Comparison of ENCODE assay signal across 8 cellular contexts in genomic region chr2:98730851-98731708, GRCh38. TPM values are rescaled to one million over a fixed set of nuclear protein-coding genes. Genes with fewer than 3 reads are reported as not detected.
DNase-seq lines count a peak whose midpoint lies in the region; ATAC-seq and TF ChIP-seq lines count a peak whose summit lies in the region.

Gene MGAT4A (minus strand): TSS chr2:98731132. CDS start chr2:98726332, 4,800 bp downstream.

- CTCF ChIA-PET in AG04449 (lab: Yijun Ruan, JAX), result interaction anchor here (1.3 kb wide), 1 partner anchor 335 kb away, joined by 4 read pairs; no protein-coding TSS in a partner anchor

- H3K4me1 ChIP-seq in NT2/D1 (ENCODE audit: insufficient read depth, insufficient read length) (no peaks in the 10 kb centered on the region), esophagus squamous epithelium (peaks cover 0 to 58% (median 9%) of the 10 kb centered on the region in 3 donors)

- H3K27ac ChIP-seq in esophagus squamous epithelium, result peak within 1 kb of the TSS; percentile 83 to 94 (median 90)

- H3K27me3 ChIP-seq in NT2/D1 (ENCODE audit: insufficient read depth, insufficient read length) (peaks cover 60% of the 10 kb centered on the region), esophagus squamous epithelium (no peaks in the 10 kb centered on the region)

- peaks cover 71% of the 10 kb centered on the region for H3K4me1 Mint-ChIP-seq in activated T-cell treated with anti-CD3 and anti-CD28 coated beads, Interleukin-2, amount 50 U/mL, for 24 hours (ENCODE audit: low read depth)
- peaks cover 22 to 62% (median 58%) of the 10 kb centered on the region in 4 donors for H3K4me1 Mint-ChIP-seq in naive thymus-derived CD8-positive, alpha-beta T cell
- peaks cover 19 to 38% of the 10 kb centered on the region in 2 donors for H3K4me1 Mint-ChIP-seq in stimulated activated naive B cell treated with anti-CD40 and anti-IgM and Interleukin-4, amounts not matched to agents 10 μg/mL and 1 μg/mL and 100 μg/mL, for 72 hours

- no peak for DNase-seq in AG04449 (ENCODE audit: low read depth, low spot score)
- DNase-seq in NT2/D1 (ENCODE audit: low read depth, low spot score), result no peak
- DNase-seq in activated T-cell treated with anti-CD3 and anti-CD28 coated beads, Interleukin-2, amount 50 U/mL, for 24 hours, result peak; percentile 88
- DNase-seq in esophagus squamous epithelium (lab: John Stamatoyannopoulos, UW), result no peak
- DNase-seq in naive thymus-derived CD8-positive, alpha-beta T cell, result peak; percentile 72 to 88 (median 82)
- DNase-seq in stimulated activated naive B cell treated with anti-CD40 and anti-IgM and Interleukin-4, amounts not matched to agents 10 μg/mL and 1 μg/mL and 100 μg/mL, for 72 hours, result peak; percentile 58

- ATAC-seq in GM18511 (IDR thresholded peaks at IDR 0.05; ENCODE audit: unreplicated experiment) (peak; percentile 81), HG03025 (IDR thresholded peaks at IDR 0.05; ENCODE audit: low FRiP score, unreplicated experiment) (peak; percentile 80)
- ATAC-seq in naive thymus-derived CD8-positive, alpha-beta T cell, result peak; percentile 76 to 77
- peak; percentile 85 to 93 for ATAC-seq in stimulated activated naive B cell treated with anti-CD40 and anti-IgM and Interleukin-4, amounts not matched to agents 10 μg/mL and 1 μg/mL and 100 μg/mL, for 72 hours (replicated peaks)

- H3K36me3 ChIP-seq in NT2/D1 (ENCODE audit: insufficient read depth, insufficient read length, low read length) (no peaks in the 10 kb centered on the region), esophagus squamous epithelium (no peaks in the 10 kb centered on the region)

- no peaks in the 10 kb centered on the region for H3K9me3 Mint-ChIP-seq in activated T-cell treated with anti-CD3 and anti-CD28 coated beads, Interleukin-2, amount 50 U/mL, for 24 hours
- no peaks in the 10 kb centered on the region for H3K9me3 Mint-ChIP-seq in naive thymus-derived CD8-positive, alpha-beta T cell
- H3K9me3 Mint-ChIP-seq in stimulated activated naive B cell treated with anti-CD40 and anti-IgM and Interleukin-4, amounts not matched to agents 10 μg/mL and 1 μg/mL and 100 μg/mL, for 72 hours, result peaks cover 0 to 4% of the 10 kb centered on the region in 2 donors

- H3K9ac ChIP-seq in NT2/D1 (ENCODE audit: insufficient read length, low read depth), result peak within 1 kb of the TSS; percentile 45

- POLR2A ChIA-PET in AG04449 (lab: Yijun Ruan, JAX), result no interaction called here
- POLR2A ChIA-PET in naive thymus-derived CD8-positive, alpha-beta T cell (lab: Charles Lee), result interaction anchor here (0.5 to 21.6 kb wide), 32 partner anchors 9 to 424 kb away, joined by 3 to 360 read pairs (median 6); partner anchors contain the start of genes COA5, LIPT1, TSGA10 and UNC50

- H3K4me3 ChIP-seq in AG04449 (ENCODE audit: low read depth, low read length) (peak within 1 kb of the TSS; percentile 54), NT2/D1 (ENCODE audit: insufficient read length, low read depth) (peak within 1 kb of the TSS; percentile 51), esophagus squamous epithelium (peak within 1 kb of the TSS; percentile 68 to 93 (median 88))

- peak within 1 kb of the TSS; percentile 89 for H3K4me3 Mint-ChIP-seq in activated T-cell treated with anti-CD3 and anti-CD28 coated beads, Interleukin-2, amount 50 U/mL, for 24 hours
- peak within 1 kb of the TSS; percentile 73 to 98 (median 92) for H3K4me3 Mint-ChIP-seq in naive thymus-derived CD8-positive, alpha-beta T cell
- peak within 1 kb of the TSS; percentile 71 to 81 for H3K4me3 Mint-ChIP-seq in stimulated activated naive B cell treated with anti-CD40 and anti-IgM and Interleukin-4, amounts not matched to agents 10 μg/mL and 1 μg/mL and 100 μg/mL, for 72 hours

- intact Hi-C loops in esophagus squamous epithelium (cut with DNase I), result no loop called here

- WGBS in esophagus squamous epithelium, 2 donors, result 0% methylated on average over 9 of the region's 133 CpGs; no CpG with 5 or more reads in 1 of the 2 donors

- H3K27ac Mint-ChIP-seq in activated T-cell treated with anti-CD3 and anti-CD28 coated beads, Interleukin-2, amount 50 U/mL, for 24 hours, result peak within 1 kb of the TSS; percentile 95
- peak within 1 kb of the TSS; percentile 94 to 99 (median 97) for H3K27ac Mint-ChIP-seq in naive thymus-derived CD8-positive, alpha-beta T cell
- H3K27ac Mint-ChIP-seq in stimulated activated naive B cell treated with anti-CD40 and anti-IgM and Interleukin-4, amounts not matched to agents 10 μg/mL and 1 μg/mL and 100 μg/mL, for 72 hours, result peak within 1 kb of the TSS; percentile 42

- TF ChIP-seq POLR2A in esophagus squamous epithelium (IDR thresholded peaks at IDR 0.05), result peak in 2 of 4 donors; percentile 85 to 89

- H3K9me3 ChIP-seq in NT2/D1 (ENCODE audit: insufficient read depth, low read length) (no peaks in the 10 kb centered on the region), esophagus squamous epithelium (no peaks in the 10 kb centered on the region)

- TF ChIP-seq CTCF in AG04449 (IDR thresholded peaks at IDR 0.05; ENCODE audit: insufficient read depth, low read length, missing control alignments) (no peak), esophagus squamous epithelium (IDR thresholded peaks at IDR 0.05) (peak in 1 of 6 experiments; percentile 42)

- no peaks in the 10 kb centered on the region for H3K27me3 Mint-ChIP-seq in activated T-cell treated with anti-CD3 and anti-CD28 coated beads, Interleukin-2, amount 50 U/mL, for 24 hours
- H3K27me3 Mint-ChIP-seq in naive thymus-derived CD8-positive, alpha-beta T cell, result no peaks in the 10 kb centered on the region
- H3K27me3 Mint-ChIP-seq in stimulated activated naive B cell treated with anti-CD40 and anti-IgM and Interleukin-4, amounts not matched to agents 10 μg/mL and 1 μg/mL and 100 μg/mL, for 72 hours, result peaks cover 3 to 5% of the 10 kb centered on the region in 2 donors

- peaks cover 17% of the 10 kb centered on the region for H3K36me3 Mint-ChIP-seq in activated T-cell treated with anti-CD3 and anti-CD28 coated beads, Interleukin-2, amount 50 U/mL, for 24 hours (ENCODE audit: low read depth)
- peaks cover 8 to 16% (median 10%) of the 10 kb centered on the region in 3 donors for H3K36me3 Mint-ChIP-seq in naive thymus-derived CD8-positive, alpha-beta T cell
- H3K36me3 Mint-ChIP-seq in stimulated activated naive B cell treated with anti-CD40 and anti-IgM and Interleukin-4, amounts not matched to agents 10 μg/mL and 1 μg/mL and 100 μg/mL, for 72 hours, result peaks cover 0 to 3% of the 10 kb centered on the region in 2 donors

RNA-seq across cellular contexts. Expression of gene MGAT4A, which starts in this region (rescaled TPM):
- total RNA-seq in esophagus squamous epithelium, result 10 to 100 TPM in 1 of 4 donors, 1 to 10 TPM in 3; 4.1 to 11.6 (median 7.1) TPM
- 100 to 1,000 TPM; 291 to 295 TPM for total RNA-seq in naive thymus-derived CD8-positive, alpha-beta T cell
- polyA plus RNA-seq in naive thymus-derived CD8-positive, alpha-beta T cell, result 100 to 1,000 TPM; 285 to 350 (median 310) TPM

Comparison
In these comparisons a context has a peak if more than half of its experiments do, and no peak if none do; other contexts are left out.
1. RNA of gene MGAT4A (total RNA-seq): 291 to 295 TPM in naive thymus-derived CD8-positive, alpha-beta T cell; 4.1 to 11.6 TPM in esophagus squamous epithelium; every median in the first group is over 10 times any median in the second.
2. DNase-seq: peak in activated T-cell treated with anti-CD3 and anti-CD28 coated beads, Interleukin-2, amount 50 U/mL, for 24 hours (single experiment), naive thymus-derived CD8-positive, alpha-beta T cell (10 of 10) and stimulated activated naive B cell treated with anti-CD40 and anti-IgM and Interleukin-4, amounts not matched to agents 10 μg/mL and 1 μg/mL and 100 μg/mL, for 72 hours (single experiment); none in AG04449 (single experiment), NT2/D1 (single experiment) and esophagus squamous epithelium (single experiment).
3. H3K27ac Mint-ChIP-seq: peak in every context shown above with its lines; median percentile 97 in naive thymus-derived CD8-positive, alpha-beta T cell; 95 in activated T-cell treated with anti-CD3 and anti-CD28 coated beads, Interleukin-2, amount 50 U/mL, for 24 hours; 42 in stimulated activated naive B cell treated with anti-CD40 and anti-IgM and Interleukin-4, amounts not matched to agents 10 μg/mL and 1 μg/mL and 100 μg/mL, for 72 hours.
4. Peak in every context shown above with its lines, with median percentiles within 50 percentile points of each other: H3K4me3 ChIP-seq, ATAC-seq and H3K4me3 Mint-ChIP-seq.